28 cellular contexts compared by ENCODE assay signal in genomic region chr15:69616558-69616957, GRCh38.
"Had no signal": no experiment of that assay in that cellular context is flagged by ENCODE, and none has a peak within 500 bp of the region (broad histone marks: within the 10 kb centered on the region; RNA-seq: fewer than 3 reads in every experiment).

No MANE protein-coding gene starts in this region.

- H3K4me3 ChIP-seq: dorsolateral prefrontal cortex, heart right ventricle, left ventricle myocardium inferior, lower lobe of right lung, pancreas, smooth muscle cell, stomach, thyroid gland, upper lobe of left lung, uterus had no signal

- H3K9me3 ChIP-seq: lower lobe of right lung, neutrophil, pancreas, stomach, thyroid gland, upper lobe of left lung, uterus had no signal

- H3K4me1 ChIP-seq: foreskin keratinocyte, lower lobe of right lung, pancreas, thyroid gland, upper lobe of left lung, uterus had no signal

- H3K27ac Mint-ChIP-seq: naive thymus-derived CD8-positive, alpha-beta T cell; nephron progenitor cell; stimulated activated effector memory CD8-positive, alpha-beta T cell treated with anti-CD3 and anti-CD28 coated beads, Interleukin-12 subunit alpha, Interleukin-12 subunit beta, amount 100 ng/mL, for 72 hours had no signal

- H3K4me3 Mint-ChIP-seq: naive thymus-derived CD8-positive, alpha-beta T cell; nephron progenitor cell; stimulated activated effector memory CD8-positive, alpha-beta T cell treated with anti-CD3 and anti-CD28 coated beads, Interleukin-12 subunit alpha, Interleukin-12 subunit beta, amount 100 ng/mL, for 72 hours had no signal

- H3K36me3 Mint-ChIP-seq: naive thymus-derived CD8-positive, alpha-beta T cell; stimulated activated effector memory CD8-positive, alpha-beta T cell treated with anti-CD3 and anti-CD28 coated beads, Interleukin-12 subunit alpha, Interleukin-12 subunit beta, amount 100 ng/mL, for 72 hours had no signal

- H3K27me3 ChIP-seq: heart right ventricle, neutrophil, pancreas, stomach, thyroid gland, upper lobe of left lung, uterus had no signal

- DNase-seq: dorsolateral prefrontal cortex; effector CD4-positive, alpha-beta T cell; foreskin keratinocyte; glutamatergic neuron; hippocampal formation; kidney glomerular epithelial cell; left colon; left ventricle myocardium inferior; lower lobe of right lung; naive thymus-derived CD8-positive, alpha-beta T cell; nephron progenitor cell; pancreas; retina; stimulated activated CD4-positive, alpha-beta T cell treated with anti-CD3 and anti-CD28 coated beads, Interleukin-12 subunit alpha, Interleukin-12 subunit beta, amount 100 ng/mL, for 4 hours; stimulated activated CD4-positive, alpha-beta T cell treated with anti-CD3 and anti-CD28 coated beads, Interleukin-1b, Interleukin-23, amount 100 ng/mL, for 48 hours; stimulated activated CD4-positive, alpha-beta T cell treated with anti-CD3 and anti-CD28 coated beads, Interleukin-4, amount 100 ng/mL, for 24 hours; stimulated activated naive CD4-positive, alpha-beta T cell treated with Interleukin-2 at 50 U/mL for 16 hours; stomach; thyroid gland; upper lobe of left lung; uterus had no signal

- H3K9me3 Mint-ChIP-seq: naive thymus-derived CD8-positive, alpha-beta T cell; stimulated activated effector memory CD8-positive, alpha-beta T cell treated with anti-CD3 and anti-CD28 coated beads, Interleukin-12 subunit alpha, Interleukin-12 subunit beta, amount 100 ng/mL, for 72 hours had no signal

- H3K4me1 Mint-ChIP-seq: nephron progenitor cell had no signal

- H3K36me3 ChIP-seq: heart right ventricle, left ventricle myocardium inferior, lower lobe of right lung, neutrophil, pancreas, stomach, thyroid gland, upper lobe of left lung, uterus had no signal

- H3K27ac ChIP-seq: dorsolateral prefrontal cortex, epithelial cell of prostate, foreskin keratinocyte, heart right ventricle, left ventricle myocardium inferior, lower lobe of right lung, neutrophil, pancreas, thyroid gland, upper lobe of left lung, uterus had no signal

- ATAC-seq: esophagus mucosa; foreskin keratinocyte; heart right ventricle; left colon; lower lobe of right lung; naive thymus-derived CD8-positive, alpha-beta T cell; pancreas; sciatic nerve; stimulated activated effector memory CD8-positive, alpha-beta T cell treated with anti-CD3 and anti-CD28 coated beads, Interleukin-12 subunit alpha, Interleukin-12 subunit beta, amount 100 ng/mL, for 72 hours had no signal
